28 cellular contexts compared by ENCODE assay signal in the genomic region with DNA sequence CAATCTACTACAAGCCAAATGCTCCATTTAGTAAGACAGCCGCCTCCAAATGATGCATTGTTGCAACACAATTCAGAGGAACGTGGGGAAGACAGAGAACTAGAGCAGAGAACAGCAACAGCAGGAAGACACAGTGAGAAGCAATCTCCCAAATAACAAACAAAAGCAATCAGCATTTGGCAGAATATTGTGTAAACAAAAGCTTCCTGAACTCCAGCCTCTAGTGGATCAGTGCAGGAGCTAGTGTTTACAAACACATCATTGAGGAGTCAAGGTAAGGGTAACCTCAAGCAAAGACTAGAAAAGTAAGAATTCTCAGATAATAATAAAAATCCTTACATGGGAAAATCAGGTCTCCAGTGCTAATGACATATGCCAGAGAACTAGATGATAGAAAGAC. TPM values are rescaled to one million over a fixed set of nuclear protein-coding genes. Genes with fewer than 3 reads are reported as not detected.
DNase-seq lines count a peak whose midpoint lies in the region; ATAC-seq and TF ChIP-seq lines count a peak whose summit lies in the region.
"Had no signal": no experiment of that assay in that cellular context is flagged by ENCODE, and none has a peak within 500 bp of the region (broad histone marks: within the 10 kb centered on the region; RNA-seq: fewer than 3 reads in every experiment).

No MANE protein-coding gene starts in this region.

- H3K27ac ChIP-seq in neuronal stem cell (replicated peaks; ENCODE audit: low read length): no peak overlapping the region
- H3K27ac ChIP-seq: 22Rv1, BLaER1, KMS-11 had no signal

- no peak overlapping the region for H4K8ac ChIP-seq in neuronal stem cell (ENCODE audit: low read depth, low read length)

- H3K4ac ChIP-seq in neuronal stem cell (ENCODE audit: low read length): no peak overlapping the region

- no peak overlapping the region for H3K18ac ChIP-seq in neuronal stem cell (ENCODE audit: low read length)

- TF ChIP-seq CTCF in fibroblast of villous mesenchyme (IDR thresholded peaks at IDR 0.05; ENCODE audit: insufficient read depth, low read depth, low read length): no peak

- H3K9ac ChIP-seq in neuronal stem cell (ENCODE audit: low read depth, low read length, poor library complexity): no peak overlapping the region
- H3K9ac ChIP-seq: BLaER1, KMS-11, SK-N-SH had no signal

- H3K23ac ChIP-seq in neuronal stem cell (ENCODE audit: low read depth, low read length, poor library complexity): no peak overlapping the region

- no peaks in the 10 kb centered on the region for H3K36me3 ChIP-seq in neuronal stem cell (replicated peaks in 1 of 2; ENCODE audit: control insufficient read depth in 2 of 2, insufficient read depth in 2 of 2, low read length in 2 of 2)
- H3K36me3 ChIP-seq: BLaER1 had no signal

- no peaks in the 10 kb centered on the region for H3K4me1 ChIP-seq in neuronal stem cell (ENCODE audit: control insufficient read depth in 2 of 2, insufficient read depth in 1 of 2, low read depth in 1 of 2, low read length in 2 of 2)
- H3K4me1 ChIP-seq: BLaER1, Caco-2 had no signal

- ATAC-seq in GM21717 (IDR thresholded peaks at IDR 0.05; ENCODE audit: unreplicated experiment) (no peak), GM21423 (IDR thresholded peaks at IDR 0.05; ENCODE audit: unreplicated experiment) (no peak)
- ATAC-seq: Panc1 had no signal

- no peak overlapping the region for H2BK5ac ChIP-seq in neuronal stem cell (ENCODE audit: low read length)

- no peaks in the 10 kb centered on the region for H3K9me3 ChIP-seq in neuronal stem cell (replicated peaks in 1 of 2; ENCODE audit: control insufficient read depth in 2 of 2, insufficient read depth in 1 of 2, low read depth in 1 of 2, low read length in 2 of 2)
- H3K9me3 ChIP-seq: BLaER1, Caco-2, SK-N-SH had no signal

- no peak overlapping the region for H3K14ac ChIP-seq in neuronal stem cell (ENCODE audit: low read length)

- H4K91ac ChIP-seq in neuronal stem cell (ENCODE audit: low read depth, low read length, poor library complexity): no peak overlapping the region

- no peak overlapping the region for H2BK12ac ChIP-seq in neuronal stem cell (ENCODE audit: low read length)

- no peaks in the 10 kb centered on the region for H3K27me3 ChIP-seq in neuronal stem cell (ENCODE audit: control insufficient read depth in 3 of 3, insufficient read depth in 3 of 3, low read depth in 1 of 3, low read length in 3 of 3)
- H3K27me3 ChIP-seq: BLaER1 had no signal

- no peak overlapping the region for H2BK120ac ChIP-seq in neuronal stem cell (ENCODE audit: low read depth, low read length)

- H2BK15ac ChIP-seq in neuronal stem cell (ENCODE audit: low read length): no peak overlapping the region

- H3K79me1 ChIP-seq in neuronal stem cell (ENCODE audit: low read depth, low read length): peaks cover 2% of the 10 kb centered on the region

- peak overlapping the region; percentile 7 for H2AFZ ChIP-seq in neuronal stem cell (ENCODE audit: low read length)

- no peak overlapping the region for H3K4me2 ChIP-seq in neuronal stem cell (ENCODE audit: insufficient read depth, low read length, poor library complexity, severe bottlenecking)
- H3K4me2 ChIP-seq: BLaER1, KMS-11, SK-N-SH had no signal

- no peak overlapping the region for H2AK5ac ChIP-seq in neuronal stem cell (ENCODE audit: low read depth, low read length)

- no CpG with 5 or more reads among the region's 2 CpGs for WGBS in neuronal stem cell (ENCODE audit: extremely low coverage in 2 of 2, insufficient read length in 2 of 2, insufficient replicate concordance in 1 of 2), 2 donors

- DNase-seq in DMS53 (lab: John Stamatoyannopoulos, UW) (peak; percentile 34), DMS53 treated with DMSO at 0.1 percent for 48 hours (lab: John Stamatoyannopoulos, UW; ENCODE audit: unreplicated experiment) (no peak), NCI-H748 (lab: John Stamatoyannopoulos, UW; ENCODE audit: unreplicated experiment) (peak; percentile 7), NCI-H748 treated with DMSO at 0.1 percent for 48 hours (lab: John Stamatoyannopoulos, UW) (no peak), fibroblast of villous mesenchyme (ENCODE audit: low read depth) (peak; percentile 19), neuronal stem cell (ENCODE audit: low spot score) (no peak)
- DNase-seq: ACHN; Caco-2; CD4-positive, alpha-beta memory T cell; DMS 273 treated with DMSO at 0.1 percent for 48 hours; EL; GF-D8; HCEC 1CT; IMR-90; MV-4-11; NCI-H1417 treated with DMSO at 0.1 percent for 48 hours; NCI-H187; NCI-H226; NCI-H526 treated with DMSO at 0.1 percent for 48 hours; SIG-M5; SK-N-SH had no signal

- no peak overlapping the region for H3K4me3 ChIP-seq in fibroblast of villous mesenchyme (ENCODE audit: low read depth, low read length)
- no peak overlapping the region for H3K4me3 ChIP-seq in neuronal stem cell (ENCODE audit: low read length in 2 of 2)
- H3K4me3 ChIP-seq: BLaER1 had no signal

RNA-seq across cellular contexts. Expression of gene FST, which starts 20.6 kb away (rescaled TPM):
- 29.8 and 52.5 TPM in 2 replicates for total RNA-seq in fibroblast of villous mesenchyme
- 7.5 TPM for polyA plus RNA-seq in neuronal stem cell (2013, experiment 1 of 2)
- polyA plus RNA-seq in neuronal stem cell (2013, experiment 2 of 2): 7.1 TPM
- total RNA-seq: T-helper 2 cell treated with Interferon-gamma antibody and Interleukin-4, amounts not matched to agents 100 ng/mL and 5 ng/mL, for 36 hours had no signal

RNA-seq across cellular contexts. Expression of gene NDUFS4, which starts 59.4 kb away (rescaled TPM):
- 64.3 and 80.2 TPM in 2 replicates for total RNA-seq in fibroblast of villous mesenchyme
- polyA plus RNA-seq in neuronal stem cell (2013, experiment 1 of 2): 147 TPM
- polyA plus RNA-seq in neuronal stem cell (2013, experiment 2 of 2): 140 TPM

Comparison
In these comparisons a context has a peak if more than half of its experiments do, and no peak if none do; other contexts are left out.
1. DNase-seq: peak in DMS53 (single experiment), NCI-H748 (single experiment) and fibroblast of villous mesenchyme (single experiment); none in DMS53 treated with DMSO at 0.1 percent for 48 hours (single experiment), NCI-H748 treated with DMSO at 0.1 percent for 48 hours (single experiment) and neuronal stem cell (single experiment).